ENCODE assay signal across 1 cellular context in the genomic region with DNA sequence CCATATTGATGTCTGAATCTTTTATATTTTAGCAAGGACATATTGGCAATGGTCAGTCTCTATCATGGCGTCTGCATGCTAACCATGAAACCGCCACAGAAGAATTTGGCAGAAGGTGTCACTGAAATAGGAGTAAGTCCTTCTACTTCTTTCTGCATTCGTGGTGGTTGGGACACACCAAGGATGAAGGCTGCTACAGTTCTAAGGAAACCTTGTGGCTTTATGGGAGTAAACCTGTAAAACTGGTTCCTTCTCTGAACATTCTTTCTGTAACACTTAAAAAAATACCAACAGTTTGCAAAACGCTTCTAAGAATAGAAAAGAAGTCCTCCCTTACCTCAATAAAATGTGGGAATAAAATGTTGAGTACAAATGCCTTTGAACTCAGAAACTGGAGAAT.
TF ChIP-seq lines count a peak whose summit lies in the region.

No MANE protein-coding gene starts in this region.

TF ChIP-seq in GM12891, 5 proteins besides CTCF, POLR2A, EP300 and RAD21:
- no peak for TF ChIP-seq SPI1 (IDR thresholded peaks at IDR 0.05; ENCODE audit: low read depth, low read length)
- TF ChIP-seq PAX5 (IDR thresholded peaks at IDR 0.05; ENCODE audit: insufficient read depth, low read length, severe bottlenecking): no peak
- no peak for TF ChIP-seq POU2F2 (IDR thresholded peaks at IDR 0.05; ENCODE audit: low read depth, low read length)
- TF ChIP-seq TAF1 (IDR thresholded peaks at IDR 0.05; ENCODE audit: low read depth, low read length): no peak
- no peak for TF ChIP-seq POLR2AphosphoS5 (IDR thresholded peaks at IDR 0.05; ENCODE audit: low read depth, low read length)
